ENCODE assay signal across 8 cellular contexts in the genomic region with DNA sequence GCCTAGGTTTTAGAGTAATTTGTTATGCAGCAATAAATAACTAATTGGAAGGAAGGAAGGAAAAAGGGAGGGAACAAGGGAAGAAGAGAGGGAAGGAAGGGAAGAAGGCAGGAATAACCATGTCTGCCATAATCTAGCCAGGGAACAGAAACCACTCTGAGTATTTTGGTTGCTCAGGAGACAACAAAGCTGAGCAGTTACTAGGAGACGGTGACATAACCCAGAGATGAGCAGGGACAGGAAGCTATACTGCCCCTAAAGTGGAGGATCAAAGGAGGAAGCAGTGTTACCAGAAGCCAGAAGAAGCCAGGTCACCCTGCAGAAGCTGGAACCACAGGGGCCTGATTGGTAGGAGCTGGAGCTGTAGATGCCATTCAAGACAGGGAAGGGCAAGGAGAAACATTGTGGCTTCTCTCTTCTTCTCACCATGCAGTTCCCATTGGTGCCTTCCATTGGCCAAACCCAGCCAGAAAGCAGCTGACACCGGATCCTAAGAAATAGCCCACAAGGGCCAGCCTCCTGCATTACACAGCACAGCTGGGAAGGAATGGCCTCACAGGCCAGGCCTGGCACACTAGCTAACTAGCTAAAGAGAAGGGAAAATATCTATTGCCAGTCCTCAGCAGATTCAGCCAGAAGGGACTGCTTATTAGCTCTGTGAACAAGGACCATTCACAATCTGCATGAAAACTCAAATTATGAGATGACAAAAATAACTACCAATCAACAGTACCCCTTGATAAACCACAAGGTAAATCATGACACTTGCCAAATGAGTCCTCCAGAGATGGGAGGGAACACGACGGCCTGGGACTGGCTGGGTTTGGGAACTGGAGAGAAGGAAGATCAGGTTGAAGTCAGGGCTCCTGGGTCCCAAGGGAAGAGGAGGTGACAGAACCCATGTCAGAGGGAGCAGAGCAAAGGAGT.
DNase-seq lines count a peak whose midpoint lies in the region; ATAC-seq, FAIRE-seq and TF ChIP-seq lines count a peak whose summit lies in the region.

No MANE protein-coding gene starts in this region.

- in situ Hi-C loops in GM13977 (cut with MboI; ENCODE audit: low pct_unique_long_range_greater_than_20kb, low sequenced_read_pairs, unreplicated experiment), result loop anchor here (10.0 kb wide), 1 partner anchor 227 kb away; no protein-coding TSS in a partner anchor

- ATAC-seq in GM21423 (IDR thresholded peaks at IDR 0.05; ENCODE audit: unreplicated experiment) (peak; percentile 38), HG03521 (IDR thresholded peaks at IDR 0.05; ENCODE audit: unreplicated experiment) (peak; percentile 33)

- FAIRE-seq in bronchial epithelial cell (lab: Jason Lieb, UNC) (peak; percentile 86), D721Med (lab: Jason Lieb, UNC) (no peak)

- peak; percentile 42 for DNase-seq in GM13977 (ENCODE audit: low spot score)
- no peak for DNase-seq in bronchial epithelial cell (ENCODE audit: low read depth)
- no peak for DNase-seq in stimulated activated naive CD4-positive, alpha-beta T cell (lab: John Stamatoyannopoulos, UW)
- DNase-seq in NCI-H2107 (lab: John Stamatoyannopoulos, UW), result no peak
- no peak for DNase-seq in activated effector memory CD4-positive, alpha-beta T cell treated with anti-CD3 and anti-CD28 coated beads, Interleukin-2, amount 50 U/mL, for 16 hours
- no peak for DNase-seq in D721Med (ENCODE audit: insufficient read length, low spot score)

- H3K27me3 ChIP-seq in bronchial epithelial cell (ENCODE audit: control insufficient read depth, insufficient read depth, low read length), result peaks cover 2% of the 10 kb centered on the region

- no peaks in the 10 kb centered on the region for H3K36me3 ChIP-seq in bronchial epithelial cell (ENCODE audit: control insufficient read depth, insufficient read depth, low read length)

- no peak overlapping the region for H3K4me3 ChIP-seq in bronchial epithelial cell (ENCODE audit: low read depth, low read length)

- no peak for TF ChIP-seq CTCF in GM13977 (IDR thresholded peaks at IDR 0.05; ENCODE audit: extremely low read depth, insufficient read depth, missing control alignments)
- no peak for TF ChIP-seq CTCF in bronchial epithelial cell (IDR thresholded peaks at IDR 0.05; ENCODE audit: insufficient read depth, low read length, severe bottlenecking)
- no peak for TF ChIP-seq CTCF in D721Med (IDR thresholded peaks at IDR 0.05; ENCODE audit: insufficient read depth, missing control alignments)
